ENCODE assay signal across 27 cellular contexts in the genomic region with DNA sequence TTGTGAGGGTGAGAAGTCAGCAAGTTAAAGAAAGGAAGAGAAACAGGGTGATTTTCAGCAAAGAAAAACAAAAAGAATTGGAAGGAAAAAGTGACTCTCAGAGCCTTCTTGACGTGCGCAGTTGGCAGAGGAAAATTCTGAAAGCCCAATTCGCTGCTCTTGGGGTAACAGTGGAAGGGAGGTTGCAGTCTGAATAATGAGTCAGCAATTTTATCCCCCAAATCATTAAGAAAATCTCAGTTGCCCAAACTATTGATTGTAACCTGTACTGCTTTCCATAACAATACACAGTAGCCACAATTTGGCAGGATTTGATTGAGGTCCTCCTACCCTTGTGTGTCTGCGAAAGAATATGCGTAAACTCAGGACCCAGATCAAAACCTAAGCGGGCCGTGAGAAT.
"Had no signal": no experiment of that assay in that cellular context is flagged by ENCODE, and none has a peak within 500 bp of the region (broad histone marks: within the 10 kb centered on the region; RNA-seq: fewer than 3 reads in every experiment).

No MANE protein-coding gene starts in this region.

- H3K4me1 Mint-ChIP-seq: naive B cell, neural crest cell had no signal

- H3K79me2 ChIP-seq: parathyroid adenoma had no signal

- H3K4me2 ChIP-seq: smooth muscle cell had no signal

- ATAC-seq: left lobe of liver; mucosa of descending colon; natural killer cell treated with Interleukin-12 subunit alpha and Interleukin-12 subunit beta and Interleukin-15 and Interleukin-18, amount 100 ng/mL, for 72 hours; sciatic nerve; stimulated activated naive CD8-positive, alpha-beta T cell treated with anti-CD3 and anti-CD28 coated beads, Interleukin-15, Interleukin-2, amounts not matched to agents 100 U/mL and 50 U/mL, for 24 hours had no signal

- H3K36me3 Mint-ChIP-seq: memory B cell; mesothelial cell of epicardium; naive B cell; natural killer cell treated with Interleukin-12 subunit alpha and Interleukin-12 subunit beta and Interleukin-15 and Interleukin-18, amount 100 ng/mL, for 72 hours had no signal

- H2AFZ ChIP-seq: parathyroid adenoma had no signal

- H3K36me3 ChIP-seq: tibial artery had no signal

- H3K27ac ChIP-seq: parathyroid adenoma, testis, tibial artery had no signal

- H3K27me3 Mint-ChIP-seq: memory B cell; natural killer cell treated with Interleukin-12 subunit alpha and Interleukin-12 subunit beta and Interleukin-15 and Interleukin-18, amount 100 ng/mL, for 72 hours had no signal

- H3K9me3 Mint-ChIP-seq: memory B cell; mesothelial cell of epicardium; naive B cell; natural killer cell treated with Interleukin-12 subunit alpha and Interleukin-12 subunit beta and Interleukin-15 and Interleukin-18, amount 100 ng/mL, for 72 hours; neural crest cell; type B pancreatic cell had no signal

- H3K27ac Mint-ChIP-seq: memory B cell; mesothelial cell of epicardium; naive B cell; natural killer cell treated with Interleukin-12 subunit alpha and Interleukin-12 subunit beta and Interleukin-15 and Interleukin-18, amount 100 ng/mL, for 72 hours; progenitor cell of endocrine pancreas; type B pancreatic cell had no signal

- H3K9ac ChIP-seq: parathyroid adenoma had no signal

- H3K4me3 ChIP-seq: dorsolateral prefrontal cortex, lung, mucosa of descending colon, smooth muscle cell, testis, tibial artery had no signal

- H3K9me3 ChIP-seq: mucosa of descending colon, testis, tibial artery had no signal

- H3K4me1 ChIP-seq: parathyroid adenoma, testis, tibial artery had no signal

- H3K27me3 ChIP-seq: testis had no signal

- H3K4me3 Mint-ChIP-seq: memory B cell; mesothelial cell of epicardium; naive B cell; natural killer cell treated with Interleukin-12 subunit alpha and Interleukin-12 subunit beta and Interleukin-15 and Interleukin-18, amount 100 ng/mL, for 72 hours; neural crest cell; type B pancreatic cell had no signal

- FAIRE-seq: colon, frontal cortex, keratinocyte had no signal

- DNase-seq: dorsolateral prefrontal cortex; effector CD4-positive, alpha-beta T cell; hypothalamus; mucosa of descending colon; stimulated activated CD4-positive, alpha-beta T cell treated with anti-CD3 and anti-CD28 coated beads, Interleukin-12 subunit alpha, Interleukin-12 subunit beta, amount 100 ng/mL, for 4 hours; stimulated activated CD4-positive, alpha-beta T cell treated with anti-CD3 and anti-CD28 coated beads, Interleukin-1b, Interleukin-23, amount 100 ng/mL, for 48 hours; stimulated activated CD4-positive, alpha-beta T cell treated with anti-CD3 and anti-CD28 coated beads, Interleukin-4, amount 100 ng/mL, for 1 hour; stimulated activated CD8-positive, alpha-beta memory T cell treated with anti-CD3 and anti-CD28 coated beads, Interleukin-4, amount 100 ng/mL, for 48 hours; stimulated activated naive CD8-positive, alpha-beta T cell treated with anti-CD3 and anti-CD28 coated beads, Interleukin-15, Interleukin-2, amounts not matched to agents 100 U/mL and 50 U/mL, for 24 hours; substantia nigra; testis; tibial artery had no signal
